18 cellular contexts compared by ENCODE assay signal in genomic region chr5:172169216-172169615, GRCh38. TPM values are rescaled to one million over a fixed set of nuclear protein-coding genes. Genes with fewer than 3 reads are reported as not detected.
DNase-seq lines count a peak whose midpoint lies in the region; ATAC-seq and TF ChIP-seq lines count a peak whose summit lies in the region.
"Had no signal": no experiment of that assay in that cellular context is flagged by ENCODE, and none has a peak within 500 bp of the region (broad histone marks: within the 10 kb centered on the region; RNA-seq: fewer than 3 reads in every experiment).

No MANE protein-coding gene starts in this region.

- POLR2A ChIA-PET in activated CD4-positive, alpha-beta memory T cell treated with anti-CD3 and anti-CD28 coated beads for 36 hours (lab: Charles Lee), result no interaction called here
- POLR2A ChIA-PET in activated CD4-positive, alpha-beta memory T cell treated with anti-CD3 and anti-CD28 coated beads, Interleukin-2, amount 10 ng/mL, durations not matched to agents 7 days and 5 days (lab: Charles Lee), result interaction anchor here (1.5 to 2.2 kb wide), 2 partner anchors 16 to 17 kb away, joined by 6 read pairs; no protein-coding TSS in a partner anchor
- POLR2A ChIA-PET in activated naive CD8-positive, alpha-beta T cell treated with anti-CD3 and anti-CD28 coated beads, Interleukin-2, amount 10 ng/mL, durations not matched to agents 7 days and 5 days (lab: Charles Lee), result interaction anchor here (0.6 to 8.2 kb wide), 3 partner anchors 17 to 1723 kb away, joined by 3 to 217 read pairs (median 6); no protein-coding TSS in a partner anchor

- TF ChIP-seq CTCF in neutrophil (IDR thresholded peaks at IDR 0.05), result no peak

- CTCF ChIA-PET in activated CD4-positive, alpha-beta memory T cell treated with anti-CD3 and anti-CD28 coated beads for 36 hours (lab: Charles Lee), result interaction anchor here (2.7 kb wide), 1 partner anchor 19 kb away, joined by 8 read pairs; the partner anchor contains the start of gene STK10
- CTCF ChIA-PET in activated CD4-positive, alpha-beta memory T cell treated with anti-CD3 and anti-CD28 coated beads, Interleukin-2, amount 10 ng/mL, durations not matched to agents 7 days and 5 days (lab: Charles Lee), result interaction anchor here (13.1 kb wide), 1 partner anchor 17 kb away, joined by 254 read pairs; the partner anchor contains the start of gene STK10

- H3K4me3 ChIP-seq in H7 (ENCODE audit: insufficient read depth, low read depth, low read length), result no peak overlapping the region
- no peak overlapping the region for H3K4me3 ChIP-seq in neutrophil (ENCODE audit: low read depth in 1 of 2, low read length in 1 of 2)
- H3K4me3 ChIP-seq in HAP-1, result no peak overlapping the region
- H3K4me3 ChIP-seq: A549, ascending aorta, tibial artery had no signal

- H3K4me3 Mint-ChIP-seq in activated CD4-positive, alpha-beta memory T cell treated with anti-CD3 and anti-CD28 coated beads for 36 hours, result no peak overlapping the region
- no peak overlapping the region for H3K4me3 Mint-ChIP-seq in activated CD4-positive, alpha-beta memory T cell treated with anti-CD3 and anti-CD28 coated beads, Interleukin-2, amount 10 ng/mL, durations not matched to agents 7 days and 5 days
- no peak overlapping the region for H3K4me3 Mint-ChIP-seq in activated naive CD8-positive, alpha-beta T cell treated with anti-CD3 and anti-CD28 coated beads, Interleukin-2, amount 10 ng/mL, durations not matched to agents 7 days and 5 days

- H3K27ac ChIP-seq in neutrophil, result peak overlapping the region; percentile 96
- H3K27ac ChIP-seq: A549, ascending aorta, tibial artery had no signal

- H3K9me3 ChIP-seq in neutrophil, result no peaks in the 10 kb centered on the region
- no peaks in the 10 kb centered on the region for H3K9me3 ChIP-seq in HAP-1
- H3K9me3 ChIP-seq: A549, ascending aorta, tibial artery had no signal

- H3K4me1 Mint-ChIP-seq in activated CD4-positive, alpha-beta memory T cell treated with anti-CD3 and anti-CD28 coated beads for 36 hours (ENCODE audit: low read depth), result peaks cover 87% of the 10 kb centered on the region
- H3K4me1 Mint-ChIP-seq in activated CD4-positive, alpha-beta memory T cell treated with anti-CD3 and anti-CD28 coated beads, Interleukin-2, amount 10 ng/mL, durations not matched to agents 7 days and 5 days, result peaks cover 82% of the 10 kb centered on the region
- peaks cover 62% of the 10 kb centered on the region for H3K4me1 Mint-ChIP-seq in activated naive CD8-positive, alpha-beta T cell treated with anti-CD3 and anti-CD28 coated beads, Interleukin-2, amount 10 ng/mL, durations not matched to agents 7 days and 5 days

- no peak for ATAC-seq in activated naive CD8-positive, alpha-beta T cell treated with anti-CD3 and anti-CD28 coated beads, Interleukin-2, amount 10 ng/mL, durations not matched to agents 7 days and 5 days (ENCODE audit: low read depth)
- ATAC-seq in esophagus mucosa (no peak), HG02973 (IDR thresholded peaks at IDR 0.05; ENCODE audit: unreplicated experiment) (no peak)
- ATAC-seq: A549 had no signal

- H3K4me1 ChIP-seq in neutrophil (ENCODE audit: control insufficient read depth in 1 of 2, insufficient read depth in 1 of 2, low read depth in 1 of 2, low read length in 1 of 2) (peaks cover 55 to 84% of the 10 kb centered on the region in 2 experiments), HAP-1 (peaks cover 9% of the 10 kb centered on the region)
- H3K4me1 ChIP-seq: A549, ascending aorta had no signal

- no peaks in the 10 kb centered on the region for H3K27me3 Mint-ChIP-seq in activated CD4-positive, alpha-beta memory T cell treated with anti-CD3 and anti-CD28 coated beads for 36 hours
- no peaks in the 10 kb centered on the region for H3K27me3 Mint-ChIP-seq in activated CD4-positive, alpha-beta memory T cell treated with anti-CD3 and anti-CD28 coated beads, Interleukin-2, amount 10 ng/mL, durations not matched to agents 7 days and 5 days
- no peaks in the 10 kb centered on the region for H3K27me3 Mint-ChIP-seq in activated naive CD8-positive, alpha-beta T cell treated with anti-CD3 and anti-CD28 coated beads, Interleukin-2, amount 10 ng/mL, durations not matched to agents 7 days and 5 days

- H3K27ac Mint-ChIP-seq in activated CD4-positive, alpha-beta memory T cell treated with anti-CD3 and anti-CD28 coated beads for 36 hours, result peak overlapping the region; percentile 76
- H3K27ac Mint-ChIP-seq in activated CD4-positive, alpha-beta memory T cell treated with anti-CD3 and anti-CD28 coated beads, Interleukin-2, amount 10 ng/mL, durations not matched to agents 7 days and 5 days, result no peak overlapping the region
- peak overlapping the region; percentile 73 for H3K27ac Mint-ChIP-seq in activated naive CD8-positive, alpha-beta T cell treated with anti-CD3 and anti-CD28 coated beads, Interleukin-2, amount 10 ng/mL, durations not matched to agents 7 days and 5 days

- peaks cover 16% of the 10 kb centered on the region for H3K36me3 Mint-ChIP-seq in activated CD4-positive, alpha-beta memory T cell treated with anti-CD3 and anti-CD28 coated beads for 36 hours
- H3K36me3 Mint-ChIP-seq in activated CD4-positive, alpha-beta memory T cell treated with anti-CD3 and anti-CD28 coated beads, Interleukin-2, amount 10 ng/mL, durations not matched to agents 7 days and 5 days (ENCODE audit: low read depth), result peaks cover 73% of the 10 kb centered on the region
- H3K36me3 Mint-ChIP-seq in activated naive CD8-positive, alpha-beta T cell treated with anti-CD3 and anti-CD28 coated beads, Interleukin-2, amount 10 ng/mL, durations not matched to agents 7 days and 5 days, result peaks cover 37% of the 10 kb centered on the region

- H3K36me3 ChIP-seq in H7 (replicated peaks; ENCODE audit: control insufficient read depth, insufficient read depth, low read length) (no peaks in the 10 kb centered on the region), neutrophil (peaks cover 56% of the 10 kb centered on the region), HAP-1 (replicated peaks) (no peaks in the 10 kb centered on the region)
- H3K36me3 ChIP-seq: ascending aorta, tibial artery had no signal

- no peaks in the 10 kb centered on the region for H3K27me3 ChIP-seq in H7 (ENCODE audit: control insufficient read depth, insufficient read depth, low read length)
- H3K27me3 ChIP-seq in neutrophil, result no peaks in the 10 kb centered on the region
- H3K27me3 ChIP-seq in HAP-1 (ENCODE audit: low read depth), result no peaks in the 10 kb centered on the region
- H3K27me3 ChIP-seq: ascending aorta, tibial artery had no signal

- DNase-seq in activated CD4-positive, alpha-beta memory T cell treated with anti-CD3 and anti-CD28 coated beads for 36 hours, result no peak
- DNase-seq in activated CD4-positive, alpha-beta memory T cell treated with anti-CD3 and anti-CD28 coated beads, Interleukin-2, amount 10 ng/mL, durations not matched to agents 7 days and 5 days, result no peak
- DNase-seq in H7 (peak; percentile 14), HAP-1 (ENCODE audit: low spot score in 2 of 2) (no peak)
- DNase-seq in activated naive CD8-positive, alpha-beta T cell treated with anti-CD3 and anti-CD28 coated beads, Interleukin-2, amount 10 ng/mL, durations not matched to agents 7 days and 5 days, result no peak
- DNase-seq: activated CD4-positive, alpha-beta T cell treated with anti-CD3 and anti-CD28 coated beads, Interleukin-2, amount 50 U/mL, for 48 hours; DMS79 treated with DMSO at 0.1 percent for 48 hours; foreskin melanocyte; NCI-H1930; NK-92 treated with Interleukin-12 subunit alpha and Interleukin-12 subunit beta, amount 100 ng/mL, for 24 hours; retina; tibial artery had no signal

- no peaks in the 10 kb centered on the region for H3K9me3 Mint-ChIP-seq in activated CD4-positive, alpha-beta memory T cell treated with anti-CD3 and anti-CD28 coated beads for 36 hours
- no peaks in the 10 kb centered on the region for H3K9me3 Mint-ChIP-seq in activated CD4-positive, alpha-beta memory T cell treated with anti-CD3 and anti-CD28 coated beads, Interleukin-2, amount 10 ng/mL, durations not matched to agents 7 days and 5 days
- H3K9me3 Mint-ChIP-seq in activated naive CD8-positive, alpha-beta T cell treated with anti-CD3 and anti-CD28 coated beads, Interleukin-2, amount 10 ng/mL, durations not matched to agents 7 days and 5 days, result no peaks in the 10 kb centered on the region

- intact Hi-C loops in activated CD4-positive, alpha-beta memory T cell treated with anti-CD3 and anti-CD28 coated beads for 36 hours (cut with micrococcal nuclease), result no loop called here

- in situ Hi-C loops in HAP-1 (cut with MboI; ENCODE audit: low sequenced_read_pairs), result no loop called here

RNA-seq across cellular contexts. Expression of gene STK10, which starts 18.8 kb away (rescaled TPM):
- 100 to 1,000 TPM in 1 of 2 experiments, 10 to 100 TPM in 1; 98.2 to 104 TPM for total RNA-seq in activated CD4-positive, alpha-beta memory T cell treated with anti-CD3 and anti-CD28 coated beads for 36 hours
- 100 to 1,000 TPM; 301 to 316 TPM for total RNA-seq in activated CD4-positive, alpha-beta memory T cell treated with anti-CD3 and anti-CD28 coated beads, Interleukin-2, amount 10 ng/mL, durations not matched to agents 7 days and 5 days
- 7.4 and 10.2 TPM in 2 replicates for total RNA-seq in H7 (2014; rRNA removed; shearing (Covaris generic))
- total RNA-seq in activated naive CD8-positive, alpha-beta T cell treated with anti-CD3 and anti-CD28 coated beads, Interleukin-2, amount 10 ng/mL, durations not matched to agents 7 days and 5 days, result 100 to 1,000 TPM; 319 to 320 TPM
- total RNA-seq in esophagus mucosa, result 7.3 TPM

RNA-seq across cellular contexts. Expression of gene EFCAB9, which starts 24.8 kb away (rescaled TPM):
- not detected for total RNA-seq in activated CD4-positive, alpha-beta memory T cell treated with anti-CD3 and anti-CD28 coated beads for 36 hours
- total RNA-seq in activated CD4-positive, alpha-beta memory T cell treated with anti-CD3 and anti-CD28 coated beads, Interleukin-2, amount 10 ng/mL, durations not matched to agents 7 days and 5 days, result not detected
- total RNA-seq in H7 (2014; rRNA removed; shearing (Covaris generic)), result not detected in 2 replicates
- total RNA-seq in activated naive CD8-positive, alpha-beta T cell treated with anti-CD3 and anti-CD28 coated beads, Interleukin-2, amount 10 ng/mL, durations not matched to agents 7 days and 5 days, result not detected
- not detected for total RNA-seq in esophagus mucosa
- total RNA-seq: ascending aorta, NCI-H460 had no signal
